In the genomic region with DNA sequence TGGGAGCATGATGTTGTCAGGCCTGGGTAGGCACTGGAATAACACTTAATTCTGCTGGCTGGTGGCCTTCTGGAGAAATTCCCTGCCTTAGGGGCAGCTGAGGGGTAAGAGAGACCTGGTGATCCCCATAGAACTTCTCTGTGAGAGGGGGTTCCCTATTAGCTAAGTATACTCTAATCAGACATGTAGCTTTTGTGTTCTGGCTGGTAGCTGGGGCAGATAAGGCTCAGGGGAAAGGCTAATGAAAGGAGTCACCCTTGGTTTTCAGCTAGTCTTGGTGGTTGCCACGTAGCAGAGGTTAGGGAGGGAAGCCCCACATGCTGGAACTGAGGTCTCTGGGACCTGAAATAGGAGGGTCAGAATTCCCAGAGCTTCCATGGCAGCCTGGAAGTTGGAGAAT, we compare ENCODE assay signal across 17 cellular contexts. TPM values are rescaled to one million over a fixed set of nuclear protein-coding genes. Genes with fewer than 3 reads are reported as not detected.
DNase-seq lines count a peak whose midpoint lies in the region; ATAC-seq, FAIRE-seq and TF ChIP-seq lines count a peak whose summit lies in the region.
"Had no signal": no experiment of that assay in that cellular context is flagged by ENCODE, and none has a peak within 500 bp of the region (broad histone marks: within the 10 kb centered on the region; RNA-seq: fewer than 3 reads in every experiment).

No MANE protein-coding gene starts in this region.

- H3K27me3 Mint-ChIP-seq in activated CD4-positive, alpha-beta T cell treated with anti-CD3 and anti-CD28 coated beads for 36 hours = no peaks in the 10 kb centered on the region
- H3K27me3 Mint-ChIP-seq in activated T-helper 1 cell treated with anti-CD3 and anti-CD28 coated beads, Interleukin-12 subunit alpha, Interleukin-12 subunit beta, Interleukin-2, Interleukin-4 antibody, amounts not matched to agents 30 ng/mL and 10 ng/mL and 1 ng/mL, durations not matched to agents 14 hours and 24 hours and 36 hours (ENCODE audit: insufficient read depth) = no peaks in the 10 kb centered on the region
- peaks cover 15% of the 10 kb centered on the region for H3K27me3 Mint-ChIP-seq in nephron progenitor cell (ENCODE audit: low read depth, poor library complexity)

- no peaks in the 10 kb centered on the region for H3K9me3 Mint-ChIP-seq in activated CD4-positive, alpha-beta T cell treated with anti-CD3 and anti-CD28 coated beads for 36 hours (ENCODE audit: low read depth)
- H3K9me3 Mint-ChIP-seq in activated T-helper 1 cell treated with anti-CD3 and anti-CD28 coated beads, Interleukin-12 subunit alpha, Interleukin-12 subunit beta, Interleukin-2, Interleukin-4 antibody, amounts not matched to agents 30 ng/mL and 10 ng/mL and 1 ng/mL, durations not matched to agents 14 hours and 24 hours and 36 hours = no peaks in the 10 kb centered on the region
- no peaks in the 10 kb centered on the region for H3K9me3 Mint-ChIP-seq in nephron progenitor cell

- TF ChIP-seq CTCF in nephron progenitor cell (IDR thresholded peaks at IDR 0.05) = no peak

- FAIRE-seq in frontal cortex (lab: Jason Lieb, UNC) = no peak
- FAIRE-seq: A549, H1 had no signal

- POLR2A ChIA-PET in activated CD4-positive, alpha-beta T cell treated with anti-CD3 and anti-CD28 coated beads for 36 hours (lab: Charles Lee) = interaction anchor here (0.6 to 2.2 kb wide), 3 partner anchors 31 to 88 kb away, joined by 3 to 15 read pairs (median 3); a partner anchor contains a TSS

- DNase-seq in activated CD4-positive, alpha-beta T cell treated with anti-CD3 and anti-CD28 coated beads for 36 hours = no peak
- DNase-seq in activated CD4-positive, alpha-beta T cell treated with anti-CD3 and anti-CD28 coated beads, Interleukin-2, amount 50 U/mL, for 48 hours = no peak
- peak in 50 of 76 experiments; percentile 4 to 67 (median 36) for DNase-seq in HUDEP-2 (lab: John Stamatoyannopoulos, UW; ENCODE audit: unreplicated experiment in 76 of 76)
- no peak for DNase-seq in activated T-helper 1 cell treated with anti-CD3 and anti-CD28 coated beads, Interleukin-12 subunit alpha, Interleukin-12 subunit beta, Interleukin-2, Interleukin-4 antibody, amounts not matched to agents 30 ng/mL and 10 ng/mL and 1 ng/mL, durations not matched to agents 14 hours and 24 hours and 36 hours (ENCODE audit: low spot score)
- no peak for DNase-seq in nephron progenitor cell
- DNase-seq in AG08396 (ENCODE audit: low spot score) = no peak
- DNase-seq in frontal cortex (ENCODE audit: low spot score in 2 of 2) = no peak
- DNase-seq: dermis blood vessel endothelial cell; islet precursor cell; MG63; NCI-H187; NCI-H510A treated with DMSO at 0.1 percent for 48 hours; stimulated activated CD4-positive, alpha-beta T cell treated with anti-CD3 and anti-CD28 coated beads, Interleukin-4, amount 100 ng/mL, for 4 hours had no signal

- H3K27ac Mint-ChIP-seq in activated CD4-positive, alpha-beta T cell treated with anti-CD3 and anti-CD28 coated beads for 36 hours = peak overlapping the region; percentile 49
- peak overlapping the region; percentile 70 for H3K27ac Mint-ChIP-seq in activated T-helper 1 cell treated with anti-CD3 and anti-CD28 coated beads, Interleukin-12 subunit alpha, Interleukin-12 subunit beta, Interleukin-2, Interleukin-4 antibody, amounts not matched to agents 30 ng/mL and 10 ng/mL and 1 ng/mL, durations not matched to agents 14 hours and 24 hours and 36 hours
- no peak overlapping the region for H3K27ac Mint-ChIP-seq in nephron progenitor cell

- H3K4me3 Mint-ChIP-seq in activated CD4-positive, alpha-beta T cell treated with anti-CD3 and anti-CD28 coated beads for 36 hours = peak overlapping the region; percentile 99
- H3K4me3 Mint-ChIP-seq in activated T-helper 1 cell treated with anti-CD3 and anti-CD28 coated beads, Interleukin-12 subunit alpha, Interleukin-12 subunit beta, Interleukin-2, Interleukin-4 antibody, amounts not matched to agents 30 ng/mL and 10 ng/mL and 1 ng/mL, durations not matched to agents 14 hours and 24 hours and 36 hours = peak overlapping the region; percentile 99
- H3K4me3 Mint-ChIP-seq in nephron progenitor cell = peak overlapping the region; percentile 58

- no peak for ATAC-seq in activated CD4-positive, alpha-beta T cell treated with anti-CD3 and anti-CD28 coated beads for 36 hours
- ATAC-seq in HG03520 (IDR thresholded peaks at IDR 0.05; ENCODE audit: unreplicated experiment) = no peak
- ATAC-seq: esophagus mucosa had no signal

- intact Hi-C loops in activated CD4-positive, alpha-beta T cell treated with anti-CD3 and anti-CD28 coated beads for 36 hours (cut with DNase I, micrococcal nuclease) = loop anchor here (5.0 to 10.0 kb wide), 6 partner anchors 96 to 1969 kb away; a partner anchor contains a TSS
- intact Hi-C loops in activated T-helper 1 cell treated with anti-CD3 and anti-CD28 coated beads, Interleukin-12 subunit alpha, Interleukin-12 subunit beta, Interleukin-2, Interleukin-4 antibody, amounts not matched to agents 30 ng/mL and 10 ng/mL and 1 ng/mL, durations not matched to agents 14 hours and 24 hours and 36 hours (cut with micrococcal nuclease) = loop anchor here (5.0 to 10.0 kb wide), 6 partner anchors 46 to 1951 kb away; a partner anchor contains a TSS

- H3K36me3 Mint-ChIP-seq in activated CD4-positive, alpha-beta T cell treated with anti-CD3 and anti-CD28 coated beads for 36 hours (ENCODE audit: low read depth) = peaks cover 28% of the 10 kb centered on the region
- H3K36me3 Mint-ChIP-seq in activated T-helper 1 cell treated with anti-CD3 and anti-CD28 coated beads, Interleukin-12 subunit alpha, Interleukin-12 subunit beta, Interleukin-2, Interleukin-4 antibody, amounts not matched to agents 30 ng/mL and 10 ng/mL and 1 ng/mL, durations not matched to agents 14 hours and 24 hours and 36 hours (ENCODE audit: low read depth) = peaks cover 9% of the 10 kb centered on the region
- H3K36me3 Mint-ChIP-seq in nephron progenitor cell (ENCODE audit: low read depth) = peaks cover 12% of the 10 kb centered on the region

- CTCF ChIA-PET in activated CD4-positive, alpha-beta T cell treated with anti-CD3 and anti-CD28 coated beads for 36 hours (lab: Charles Lee) = interaction anchor here (0.6 to 11.3 kb wide), 28 partner anchors 8 to 733 kb away, joined by 3 to 164 read pairs (median 6); a partner anchor contains a TSS

- peaks cover 47% of the 10 kb centered on the region for H3K4me1 Mint-ChIP-seq in activated CD4-positive, alpha-beta T cell treated with anti-CD3 and anti-CD28 coated beads for 36 hours
- H3K4me1 Mint-ChIP-seq in activated T-helper 1 cell treated with anti-CD3 and anti-CD28 coated beads, Interleukin-12 subunit alpha, Interleukin-12 subunit beta, Interleukin-2, Interleukin-4 antibody, amounts not matched to agents 30 ng/mL and 10 ng/mL and 1 ng/mL, durations not matched to agents 14 hours and 24 hours and 36 hours (ENCODE audit: low read depth) = peaks cover 68% of the 10 kb centered on the region
- peaks cover 42% of the 10 kb centered on the region for H3K4me1 Mint-ChIP-seq in nephron progenitor cell

RNA-seq across cellular contexts. Expression of a gene that starts 1.0 kb away (rescaled TPM):
- 10 to 100 TPM; 34.2 to 41.2 TPM for total RNA-seq in activated CD4-positive, alpha-beta T cell treated with anti-CD3 and anti-CD28 coated beads for 36 hours
- 38.8 and 39.0 TPM in 2 replicates for total RNA-seq in activated T-helper 1 cell treated with anti-CD3 and anti-CD28 coated beads, Interleukin-12 subunit alpha, Interleukin-12 subunit beta, Interleukin-2, Interleukin-4 antibody, amounts not matched to agents 30 ng/mL and 10 ng/mL and 1 ng/mL, durations not matched to agents 14 hours and 24 hours and 36 hours
- 8.6 TPM for total RNA-seq in frontal cortex

RNA-seq across cellular contexts. Expression of a gene that starts 1.8 kb away (rescaled TPM):
- total RNA-seq in activated CD4-positive, alpha-beta T cell treated with anti-CD3 and anti-CD28 coated beads for 36 hours = 10 to 100 TPM; 51.4 to 65.6 TPM
- 60.5 and 68.6 TPM in 2 replicates for total RNA-seq in activated T-helper 1 cell treated with anti-CD3 and anti-CD28 coated beads, Interleukin-12 subunit alpha, Interleukin-12 subunit beta, Interleukin-2, Interleukin-4 antibody, amounts not matched to agents 30 ng/mL and 10 ng/mL and 1 ng/mL, durations not matched to agents 14 hours and 24 hours and 36 hours
- 33.4 TPM for total RNA-seq in frontal cortex

RNA-seq across cellular contexts. Expression of a gene that starts 21.4 kb away (rescaled TPM):
- total RNA-seq in activated CD4-positive, alpha-beta T cell treated with anti-CD3 and anti-CD28 coated beads for 36 hours = 10 to 100 TPM; 28.9 to 37.4 TPM
- total RNA-seq in activated T-helper 1 cell treated with anti-CD3 and anti-CD28 coated beads, Interleukin-12 subunit alpha, Interleukin-12 subunit beta, Interleukin-2, Interleukin-4 antibody, amounts not matched to agents 30 ng/mL and 10 ng/mL and 1 ng/mL, durations not matched to agents 14 hours and 24 hours and 36 hours = 26.4 and 27.2 TPM in 2 replicates
- 14.3 TPM for total RNA-seq in frontal cortex

RNA-seq across cellular contexts. Expression of a gene that starts 30.2 kb away (rescaled TPM):
- total RNA-seq in activated CD4-positive, alpha-beta T cell treated with anti-CD3 and anti-CD28 coated beads for 36 hours = 100 to 1,000 TPM in 1 of 2 experiments, 10 to 100 TPM in 1; 76.6 to 104 TPM
- 228 and 239 TPM in 2 replicates for total RNA-seq in activated T-helper 1 cell treated with anti-CD3 and anti-CD28 coated beads, Interleukin-12 subunit alpha, Interleukin-12 subunit beta, Interleukin-2, Interleukin-4 antibody, amounts not matched to agents 30 ng/mL and 10 ng/mL and 1 ng/mL, durations not matched to agents 14 hours and 24 hours and 36 hours
- 22.4 TPM for total RNA-seq in frontal cortex

RNA-seq across cellular contexts. Expression of a gene that starts 49.0 kb away (rescaled TPM):
- total RNA-seq in activated CD4-positive, alpha-beta T cell treated with anti-CD3 and anti-CD28 coated beads for 36 hours = 10 to 100 TPM; 12.2 to 15.6 TPM
- total RNA-seq in activated T-helper 1 cell treated with anti-CD3 and anti-CD28 coated beads, Interleukin-12 subunit alpha, Interleukin-12 subunit beta, Interleukin-2, Interleukin-4 antibody, amounts not matched to agents 30 ng/mL and 10 ng/mL and 1 ng/mL, durations not matched to agents 14 hours and 24 hours and 36 hours = 45.4 and 57.1 TPM in 2 replicates
- 3.7 TPM for total RNA-seq in frontal cortex

Comparison
In these comparisons a context has a peak if more than half of its experiments do, and no peak if none do; other contexts are left out.
1. DNase-seq: peak in HUDEP-2 (50 of 76); none in activated CD4-positive, alpha-beta T cell treated with anti-CD3 and anti-CD28 coated beads for 36 hours (single experiment), activated CD4-positive, alpha-beta T cell treated with anti-CD3 and anti-CD28 coated beads, Interleukin-2, amount 50 U/mL, for 48 hours (0 of 2), activated T-helper 1 cell treated with anti-CD3 and anti-CD28 coated beads, Interleukin-12 subunit alpha, Interleukin-12 subunit beta, Interleukin-2, Interleukin-4 antibody, amounts not matched to agents 30 ng/mL and 10 ng/mL and 1 ng/mL, durations not matched to agents 14 hours and 24 hours and 36 hours (single experiment), nephron progenitor cell (single experiment), AG08396 (single experiment) and frontal cortex (0 of 2).
2. Peak in every context shown above with its lines, with median percentiles within 50 percentile points of each other: H3K4me3 Mint-ChIP-seq.